ENCODE assay signal across 2 cellular contexts in the genomic region with DNA sequence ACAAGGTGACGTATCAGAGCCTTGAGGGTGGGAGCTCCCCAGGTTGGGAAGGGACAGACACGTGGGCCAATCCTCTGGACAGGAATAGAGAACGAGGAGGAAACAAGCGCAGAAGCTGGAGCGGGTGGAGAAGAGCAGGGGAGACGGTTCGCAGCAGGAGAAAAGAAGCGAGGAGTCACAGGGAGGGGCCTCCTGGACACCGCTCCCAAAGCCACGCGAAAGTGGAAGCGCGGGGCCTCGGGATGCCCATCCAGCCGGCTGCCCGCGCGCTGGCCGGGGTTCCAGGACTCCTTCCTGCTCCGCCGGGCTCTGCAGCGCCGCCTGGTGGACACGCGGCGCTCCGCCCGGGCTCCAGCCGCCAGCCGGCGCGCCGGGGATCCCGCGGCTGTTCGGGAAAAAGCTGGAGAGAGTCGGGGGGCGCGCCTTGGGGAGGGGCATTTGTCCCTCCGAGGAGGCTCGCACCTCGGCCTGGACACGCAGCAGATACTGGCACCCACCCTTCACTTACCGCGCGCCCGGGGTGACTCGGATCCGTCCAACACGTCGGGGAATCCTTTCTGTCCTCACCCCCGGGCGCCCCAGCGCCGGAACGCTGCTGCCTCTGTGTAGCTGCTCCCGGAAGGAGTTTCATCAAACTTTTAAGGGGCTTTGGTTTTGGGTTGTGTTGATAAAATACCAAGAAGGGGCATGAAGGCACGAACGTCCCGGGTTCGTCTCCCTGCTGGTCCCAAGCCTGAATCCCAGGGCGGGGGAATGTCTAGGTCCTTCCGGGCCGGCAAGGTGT.
TF ChIP-seq lines count a peak whose summit lies in the region.

No MANE protein-coding gene starts in this region.

TF ChIP-seq in A549, 52 proteins besides CTCF, POLR2A, EP300 and RAD21:
- TF ChIP-seq CBX2 (IDR thresholded peaks at IDR 0.05; ENCODE audit: borderline replicate concordance, low read depth) (no peak), PHF8 (IDR thresholded peaks at IDR 0.05; ENCODE audit: borderline replicate concordance, low read depth) (no peak), RCOR1 (IDR thresholded peaks at IDR 0.05; ENCODE audit: low read depth, low read length) (no peak), SMC3 (IDR thresholded peaks at IDR 0.05) (peak; percentile 91)
- TF ChIP-seq, protein P1, sequence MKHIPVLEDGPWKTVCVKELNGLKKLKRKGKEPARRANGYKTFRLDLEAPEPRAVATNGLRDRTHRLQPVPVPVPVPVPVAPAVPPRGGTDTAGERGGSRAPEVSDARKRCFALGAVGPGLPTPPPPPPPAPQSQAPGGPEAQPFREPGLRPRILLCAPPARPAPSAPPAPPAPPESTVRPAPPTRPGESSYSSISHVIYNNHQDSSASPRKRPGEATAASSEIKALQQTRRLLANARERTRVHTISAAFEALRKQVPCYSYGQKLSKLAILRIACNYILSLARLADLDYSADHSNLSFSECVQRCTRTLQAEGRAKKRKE (CRISPR knock-in tag; IDR thresholded peaks at IDR 0.05; ENCODE audit: low read depth): no peak
- TF ChIP-seq, protein P2, sequence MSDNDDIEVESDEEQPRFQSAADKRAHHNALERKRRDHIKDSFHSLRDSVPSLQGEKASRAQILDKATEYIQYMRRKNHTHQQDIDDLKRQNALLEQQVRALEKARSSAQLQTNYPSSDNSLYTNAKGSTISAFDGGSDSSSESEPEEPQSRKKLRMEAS (IDR thresholded peaks at IDR 0.05): no peak

TF ChIP-seq in K562, 482 proteins besides CTCF, POLR2A, EP300 and RAD21 (continues in another document):
- TF ChIP-seq RB1 (IDR thresholded peaks at IDR 0.05; ENCODE audit: low read depth) (peak; percentile 67), NCOA6 (IDR thresholded peaks at IDR 0.05) (0 out of 2 replicates have a peak, but pooled peaks have one; percentile 52), XRCC4 (IDR thresholded peaks at IDR 0.05; ENCODE audit: extremely low read depth, insufficient read depth, insufficient read length) (no peak), HMGN3 (IDR thresholded peaks at IDR 0.05; ENCODE audit: borderline replicate concordance, extremely low read depth, insufficient read length, low read depth, low read length) (peak; percentile 54), SIN3B (IDR thresholded peaks at IDR 0.05; ENCODE audit: low read depth) (no peak), NFIC (IDR thresholded peaks at IDR 0.05) (peak; percentile 21; the same call in 1 of the 2 replicates), NCOR1 (IDR thresholded peaks at IDR 0.05) (no peak), PHB (CRISPR knock-in tag; IDR thresholded peaks at IDR 0.05) (no peak), ZFP30 (CRISPR knock-in tag; IDR thresholded peaks at IDR 0.05; ENCODE audit: borderline replicate concordance) (no peak), SMAD3 (CRISPR knock-in tag; conservative IDR thresholded peaks at IDR 0.05) (no peak), BACH1 (tag; IDR thresholded peaks at IDR 0.05) (no peak), TRIM28 (IDR thresholded peaks at IDR 0.05) (no peak), SMAD4 (CRISPR knock-in tag; conservative IDR thresholded peaks at IDR 0.05) (peak; percentile 64; the same call in 1 of the 2 replicates), ZNF253 (CRISPR knock-in tag; conservative IDR thresholded peaks at IDR 0.05) (no peak), SMARCC2 (IDR thresholded peaks at IDR 0.05; ENCODE audit: low read depth) (no peak), XRCC3 (IDR thresholded peaks at IDR 0.05) (no peak), TFAM (CRISPR knock-in tag; conservative IDR thresholded peaks at IDR 0.05) (no peak), RBM34 (IDR thresholded peaks at IDR 0.05; ENCODE audit: borderline replicate concordance, insufficient read depth, low read length) (no peak), ZNF589 (CRISPR knock-in tag; IDR thresholded peaks at IDR 0.05; ENCODE audit: low read depth) (no peak), ZNF239 (CRISPR knock-in tag; IDR thresholded peaks at IDR 0.05) (no peak), RHOXF2B (CRISPR knock-in tag; conservative IDR thresholded peaks at IDR 0.05) (no peak), CTBP1 (IDR thresholded peaks at IDR 0.05; ENCODE audit: borderline replicate concordance) (0 out of 2 replicates have a peak, but pooled peaks have one; percentile 22)
- TF ChIP-seq, protein P3, sequence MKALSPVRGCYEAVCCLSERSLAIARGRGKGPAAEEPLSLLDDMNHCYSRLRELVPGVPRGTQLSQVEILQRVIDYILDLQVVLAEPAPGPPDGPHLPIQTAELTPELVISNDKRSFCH (CRISPR knock-in tag; IDR thresholded peaks at IDR 0.05): no peak
- TF ChIP-seq, protein P3 (tag; IDR thresholded peaks at IDR 0.05): no peak
- TF ChIP-seq, protein P4, sequence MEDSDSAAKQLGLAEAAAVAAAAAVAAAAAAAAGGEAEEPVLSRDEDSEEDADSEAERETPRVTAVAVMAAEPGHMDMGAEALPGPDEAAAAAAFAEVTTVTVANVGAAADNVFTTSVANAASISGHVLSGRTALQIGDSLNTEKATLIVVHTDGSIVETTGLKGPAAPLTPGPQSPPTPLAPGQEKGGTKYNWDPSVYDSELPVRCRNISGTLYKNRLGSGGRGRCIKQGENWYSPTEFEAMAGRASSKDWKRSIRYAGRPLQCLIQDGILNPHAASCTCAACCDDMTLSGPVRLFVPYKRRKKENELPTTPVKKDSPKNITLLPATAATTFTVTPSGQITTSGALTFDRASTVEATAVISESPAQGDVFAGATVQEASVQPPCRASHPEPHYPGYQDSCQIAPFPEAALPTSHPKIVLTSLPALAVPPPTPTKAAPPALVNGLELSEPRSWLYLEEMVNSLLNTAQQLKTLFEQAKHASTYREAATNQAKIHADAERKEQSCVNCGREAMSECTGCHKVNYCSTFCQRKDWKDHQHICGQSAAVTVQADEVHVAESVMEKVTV (CRISPR knock-in tag; IDR thresholded peaks at IDR 0.05): peak; percentile 20; the same call in 1 of the 2 replicates
- TF ChIP-seq, protein P5, sequence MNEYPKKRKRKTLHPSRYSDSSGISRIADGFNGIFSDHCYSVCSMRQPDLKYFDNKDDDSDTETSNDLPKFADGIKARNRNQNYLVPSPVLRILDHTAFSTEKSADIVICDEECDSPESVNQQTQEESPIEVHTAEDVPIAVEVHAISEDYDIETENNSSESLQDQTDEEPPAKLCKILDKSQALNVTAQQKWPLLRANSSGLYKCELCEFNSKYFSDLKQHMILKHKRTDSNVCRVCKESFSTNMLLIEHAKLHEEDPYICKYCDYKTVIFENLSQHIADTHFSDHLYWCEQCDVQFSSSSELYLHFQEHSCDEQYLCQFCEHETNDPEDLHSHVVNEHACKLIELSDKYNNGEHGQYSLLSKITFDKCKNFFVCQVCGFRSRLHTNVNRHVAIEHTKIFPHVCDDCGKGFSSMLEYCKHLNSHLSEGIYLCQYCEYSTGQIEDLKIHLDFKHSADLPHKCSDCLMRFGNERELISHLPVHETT (CRISPR knock-in tag; conservative IDR thresholded peaks at IDR 0.05 in 1 of 2, IDR thresholded peaks at IDR 0.05 in 1 of 2): no peak
- TF ChIP-seq, protein P6, sequence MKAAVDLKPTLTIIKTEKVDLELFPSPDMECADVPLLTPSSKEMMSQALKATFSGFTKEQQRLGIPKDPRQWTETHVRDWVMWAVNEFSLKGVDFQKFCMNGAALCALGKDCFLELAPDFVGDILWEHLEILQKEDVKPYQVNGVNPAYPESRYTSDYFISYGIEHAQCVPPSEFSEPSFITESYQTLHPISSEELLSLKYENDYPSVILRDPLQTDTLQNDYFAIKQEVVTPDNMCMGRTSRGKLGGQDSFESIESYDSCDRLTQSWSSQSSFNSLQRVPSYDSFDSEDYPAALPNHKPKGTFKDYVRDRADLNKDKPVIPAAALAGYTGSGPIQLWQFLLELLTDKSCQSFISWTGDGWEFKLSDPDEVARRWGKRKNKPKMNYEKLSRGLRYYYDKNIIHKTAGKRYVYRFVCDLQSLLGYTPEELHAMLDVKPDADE (conservative IDR thresholded peaks at IDR 0.05; ENCODE audit: control insufficient read depth, low read depth, low read length): no peak
- TF ChIP-seq, protein P7, sequence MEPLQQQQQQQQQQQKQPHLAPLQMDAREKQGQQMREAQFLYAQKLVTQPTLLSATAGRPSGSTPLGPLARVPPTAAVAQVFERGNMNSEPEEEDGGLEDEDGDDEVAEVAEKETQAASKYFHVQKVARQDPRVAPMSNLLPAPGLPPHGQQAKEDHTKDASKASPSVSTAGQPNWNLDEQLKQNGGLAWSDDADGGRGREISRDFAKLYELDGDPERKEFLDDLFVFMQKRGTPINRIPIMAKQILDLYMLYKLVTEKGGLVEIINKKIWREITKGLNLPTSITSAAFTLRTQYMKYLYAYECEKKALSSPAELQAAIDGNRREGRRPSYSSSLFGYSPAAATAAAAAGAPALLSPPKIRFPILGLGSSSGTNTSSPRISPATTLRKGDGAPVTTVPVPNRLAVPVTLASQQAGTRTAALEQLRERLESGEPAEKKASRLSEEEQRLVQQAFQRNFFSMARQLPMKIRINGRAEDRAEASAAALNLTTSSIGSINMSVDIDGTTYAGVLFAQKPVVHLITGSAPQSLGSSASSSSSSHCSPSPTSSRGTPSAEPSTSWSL (CRISPR knock-in tag; IDR thresholded peaks at IDR 0.05; ENCODE audit: borderline replicate concordance): no peak
- TF ChIP-seq, protein P8, sequence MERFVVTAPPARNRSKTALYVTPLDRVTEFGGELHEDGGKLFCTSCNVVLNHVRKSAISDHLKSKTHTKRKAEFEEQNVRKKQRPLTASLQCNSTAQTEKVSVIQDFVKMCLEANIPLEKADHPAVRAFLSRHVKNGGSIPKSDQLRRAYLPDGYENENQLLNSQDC (CRISPR knock-in tag; IDR thresholded peaks at IDR 0.05): no peak
- TF ChIP-seq, protein P9, sequence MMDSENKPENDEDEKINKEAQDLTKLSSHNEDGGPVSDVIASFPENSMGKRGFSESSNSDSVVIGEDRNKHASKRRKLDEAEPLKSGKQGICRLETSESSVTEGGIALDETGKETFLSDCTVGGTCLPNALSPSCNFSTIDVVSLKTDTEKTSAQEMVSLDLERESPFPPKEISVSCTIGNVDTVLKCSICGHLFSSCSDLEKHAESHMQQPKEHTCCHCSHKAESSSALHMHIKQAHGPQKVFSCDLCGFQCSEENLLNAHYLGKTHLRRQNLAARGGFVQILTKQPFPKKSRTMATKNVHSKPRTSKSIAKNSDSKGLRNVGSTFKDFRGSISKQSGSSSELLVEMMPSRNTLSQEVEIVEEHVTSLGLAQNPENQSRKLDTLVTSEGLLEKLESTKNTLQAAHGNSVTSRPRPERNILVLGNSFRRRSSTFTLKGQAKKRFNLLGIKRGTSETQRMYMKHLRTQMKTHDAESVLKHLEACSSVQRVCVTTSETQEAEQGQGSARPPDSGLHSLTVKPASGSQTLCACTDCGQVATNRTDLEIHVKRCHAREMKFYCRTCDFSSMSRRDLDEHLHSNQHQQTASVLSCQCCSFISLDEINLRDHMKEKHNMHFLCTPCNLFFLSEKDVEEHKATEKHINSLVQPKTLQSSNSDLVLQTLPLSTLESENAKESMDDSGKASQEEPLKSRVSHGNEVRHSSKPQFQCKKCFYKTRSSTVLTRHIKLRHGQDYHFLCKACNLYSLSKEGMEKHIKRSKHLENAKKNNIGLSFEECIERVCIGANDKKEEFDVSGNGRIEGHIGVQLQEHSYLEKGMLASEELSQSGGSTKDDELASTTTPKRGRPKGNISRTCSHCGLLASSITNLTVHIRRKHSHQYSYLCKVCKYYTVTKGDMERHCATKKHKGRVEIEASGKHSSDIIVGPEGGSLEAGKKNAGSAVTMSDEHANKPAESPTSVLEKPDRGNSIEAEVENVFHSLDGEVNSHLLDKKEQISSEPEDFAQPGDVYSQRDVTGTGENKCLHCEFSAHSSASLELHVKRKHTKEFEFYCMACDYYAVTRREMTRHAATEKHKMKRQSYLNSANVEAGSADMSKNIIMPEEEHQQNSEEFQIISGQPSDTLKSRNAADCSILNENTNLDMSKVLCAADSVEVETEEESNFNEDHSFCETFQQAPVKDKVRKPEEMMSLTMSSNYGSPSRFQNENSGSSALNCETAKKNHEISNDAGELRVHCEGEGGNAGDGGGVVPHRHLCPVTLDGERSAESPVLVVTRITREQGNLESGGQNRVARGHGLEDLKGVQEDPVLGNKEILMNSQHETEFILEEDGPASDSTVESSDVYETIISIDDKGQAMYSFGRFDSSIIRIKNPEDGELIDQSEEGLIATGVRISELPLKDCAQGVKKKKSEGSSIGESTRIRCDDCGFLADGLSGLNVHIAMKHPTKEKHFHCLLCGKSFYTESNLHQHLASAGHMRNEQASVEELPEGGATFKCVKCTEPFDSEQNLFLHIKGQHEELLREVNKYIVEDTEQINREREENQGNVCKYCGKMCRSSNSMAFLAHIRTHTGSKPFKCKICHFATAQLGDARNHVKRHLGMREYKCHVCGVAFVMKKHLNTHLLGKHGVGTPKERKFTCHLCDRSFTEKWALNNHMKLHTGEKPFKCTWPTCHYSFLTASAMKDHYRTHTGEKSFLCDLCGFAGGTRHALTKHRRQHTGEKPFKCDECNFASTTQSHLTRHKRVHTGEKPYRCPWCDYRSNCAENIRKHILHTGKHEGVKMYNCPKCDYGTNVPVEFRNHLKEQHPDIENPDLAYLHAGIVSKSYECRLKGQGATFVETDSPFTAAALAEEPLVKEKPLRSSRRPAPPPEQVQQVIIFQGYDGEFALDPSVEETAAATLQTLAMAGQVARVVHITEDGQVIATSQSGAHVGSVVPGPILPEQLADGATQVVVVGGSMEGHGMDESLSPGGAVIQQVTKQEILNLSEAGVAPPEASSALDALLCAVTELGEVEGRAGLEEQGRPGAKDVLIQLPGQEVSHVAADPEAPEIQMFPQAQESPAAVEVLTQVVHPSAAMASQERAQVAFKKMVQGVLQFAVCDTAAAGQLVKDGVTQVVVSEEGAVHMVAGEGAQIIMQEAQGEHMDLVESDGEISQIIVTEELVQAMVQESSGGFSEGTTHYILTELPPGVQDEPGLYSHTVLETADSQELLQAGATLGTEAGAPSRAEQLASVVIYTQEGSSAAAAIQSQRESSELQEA (IDR thresholded peaks at IDR 0.05; ENCODE audit: low read depth): no peak
